In the genomic region with DNA sequence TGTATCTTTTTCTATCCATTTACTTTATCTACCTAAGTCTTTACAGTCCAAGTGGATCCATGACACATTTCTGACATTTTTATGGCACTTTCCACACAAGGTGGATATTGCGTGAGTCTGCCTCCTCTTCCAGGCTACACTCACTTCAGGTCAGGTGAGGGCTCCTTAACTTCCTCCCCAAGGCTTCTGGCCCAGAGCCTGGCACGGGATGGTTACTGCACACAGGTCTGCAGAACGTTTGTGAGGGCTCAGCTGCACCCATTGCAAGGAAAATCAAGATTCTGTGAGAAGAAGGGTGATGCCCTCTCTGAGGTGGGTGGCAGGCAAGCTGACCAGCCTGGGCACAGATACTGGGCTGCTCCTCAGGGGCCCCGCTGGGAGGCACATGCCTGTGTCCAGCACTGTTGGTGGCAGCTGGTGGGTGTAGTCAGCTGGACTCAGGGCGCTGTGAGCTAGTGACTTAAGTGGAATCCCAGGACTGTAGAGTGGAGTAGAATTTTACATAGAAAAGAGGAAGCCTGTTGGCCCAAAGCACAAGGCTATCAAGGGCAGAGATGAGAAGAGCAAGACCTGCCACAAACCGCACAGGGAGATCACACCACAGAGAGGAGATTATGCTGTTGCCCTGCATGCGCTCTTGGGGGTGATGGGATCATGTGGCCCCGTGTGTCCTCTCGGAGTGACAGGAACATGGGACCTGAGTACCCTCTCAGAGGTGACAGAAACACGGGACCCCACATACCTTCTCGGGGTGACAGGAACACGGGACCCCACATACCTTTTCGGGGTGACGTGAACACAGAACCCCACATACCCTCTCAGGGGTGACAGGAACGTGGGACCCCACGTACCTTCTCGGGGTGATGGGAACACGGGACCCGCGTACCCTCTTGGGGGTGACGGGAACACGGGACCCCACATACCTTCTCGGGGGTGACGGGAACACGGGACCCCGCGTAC, we compare ENCODE assay signal across 11 cellular contexts. TPM values are rescaled to one million over a fixed set of nuclear protein-coding genes. Genes with fewer than 3 reads are reported as not detected.
DNase-seq lines count a peak whose midpoint lies in the region; ATAC-seq and TF ChIP-seq lines count a peak whose summit lies in the region.
"Had no signal": no experiment of that assay in that cellular context is flagged by ENCODE, and none has a peak within 500 bp of the region (broad histone marks: within the 10 kb centered on the region; RNA-seq: fewer than 3 reads in every experiment).

No MANE protein-coding gene starts in this region.

- H2AFZ ChIP-seq in HCT116 (ENCODE audit: low read depth, low read length, poor library complexity, severe bottlenecking), result no peak overlapping the region

- no peaks in the 10 kb centered on the region for H3K9me3 ChIP-seq in CD4-positive, alpha-beta memory T cell (ENCODE audit: control insufficient read depth in 1 of 2, low read length in 2 of 2)
- no peaks in the 10 kb centered on the region for H3K9me3 ChIP-seq in HCT116 (ENCODE audit: control insufficient read depth in 1 of 2, insufficient read depth in 1 of 2, low read depth in 1 of 2, low read length in 2 of 2)
- H3K9me3 ChIP-seq: spleen had no signal

- DNase-seq in CD4-positive, alpha-beta memory T cell, result no peak
- no peak for DNase-seq in HCT116 (ENCODE audit: low read depth, low spot score)
- DNase-seq in activated CD8-positive, alpha-beta T cell treated with anti-CD3 and anti-CD28 coated beads, Interleukin-2, amount 10 ng/mL, durations not matched to agents 7 days and 5 days, result no peak
- DNase-seq in naive thymus-derived CD8-positive, alpha-beta T cell, result no peak
- DNase-seq in DMS 273 (lab: John Stamatoyannopoulos, UW; ENCODE audit: unreplicated experiment), result no peak
- DNase-seq in hepatic stellate cell (ENCODE audit: low spot score), result no peak
- DNase-seq in NCI-H1092 treated with DMSO at 0.1 percent for 48 hours (lab: John Stamatoyannopoulos, UW), result no peak
- DNase-seq in NCI-H2107 (lab: John Stamatoyannopoulos, UW), result no peak
- DNase-seq: hypothalamus, NCI-H524 treated with DMSO at 0.1 percent for 48 hours, spleen had no signal

- intact Hi-C loops in CD4-positive, alpha-beta memory T cell (cut with micrococcal nuclease), result no loop called here
- intact Hi-C loops in HCT116 (cut with micrococcal nuclease), result no loop called here

- H3K27ac Mint-ChIP-seq in CD4-positive, alpha-beta memory T cell, result peak overlapping the region in 3 of 7 donors; percentile 9 to 53 (median 12)
- H3K27ac Mint-ChIP-seq in activated CD8-positive, alpha-beta T cell treated with anti-CD3 and anti-CD28 coated beads, Interleukin-2, amount 10 ng/mL, durations not matched to agents 7 days and 5 days, result peak overlapping the region; percentile 70
- peak overlapping the region in 5 of 10 donors; percentile 17 to 85 (median 44) for H3K27ac Mint-ChIP-seq in naive thymus-derived CD8-positive, alpha-beta T cell

- TF ChIP-seq POLR2A in HCT116 (IDR thresholded peaks at IDR 0.05; ENCODE audit: borderline replicate concordance, extremely low read depth, insufficient read depth, insufficient read length), result no peak

- peaks cover 5% of the 10 kb centered on the region for H3K27me3 ChIP-seq in CD4-positive, alpha-beta memory T cell (ENCODE audit: insufficient read depth, low read length)
- no peaks in the 10 kb centered on the region for H3K27me3 ChIP-seq in HCT116 (ENCODE audit: insufficient read depth, low read length)

- peaks cover 8% of the 10 kb centered on the region for H3K4me1 ChIP-seq in CD4-positive, alpha-beta memory T cell (ENCODE audit: insufficient read depth, low read length)
- peaks cover 11 to 33% of the 10 kb centered on the region in 2 experiments for H3K4me1 ChIP-seq in HCT116 (ENCODE audit: control insufficient read depth in 1 of 2, insufficient read depth in 2 of 2, low read length in 2 of 2)

- POLR2A ChIA-PET in CD4-positive, alpha-beta memory T cell (lab: Charles Lee; ENCODE audit: partially characterized antibody), result no interaction called here
- POLR2A ChIA-PET in HCT116 (lab: Charles Lee), result no interaction called here
- POLR2A ChIA-PET in activated CD8-positive, alpha-beta T cell treated with anti-CD3 and anti-CD28 coated beads, Interleukin-2, amount 10 ng/mL, durations not matched to agents 7 days and 5 days (lab: Charles Lee), result no interaction called here
- POLR2A ChIA-PET in naive thymus-derived CD8-positive, alpha-beta T cell (lab: Charles Lee), result interaction anchor here (0.9 kb wide), 1 partner anchor 26 kb away, joined by 3 read pairs; no protein-coding TSS in a partner anchor

- RAD21 ChIA-PET in HCT116 (lab: Charles Lee; ENCODE audit: low non-redundant PET in 1 of 2, low total read pairs in 2 of 2, uncharacterized antibody in 2 of 2, unreplicated experiment in 2 of 2), result no interaction called here

- peak overlapping the region; percentile 69 for H3K9ac ChIP-seq in HCT116 (ENCODE audit: low read length)

- peaks cover 13% of the 10 kb centered on the region for H3K79me2 ChIP-seq in HCT116 (ENCODE audit: insufficient read depth, low read length)

- H3K9me3 Mint-ChIP-seq in CD4-positive, alpha-beta memory T cell, result no peaks in the 10 kb centered on the region
- H3K9me3 Mint-ChIP-seq in activated CD8-positive, alpha-beta T cell treated with anti-CD3 and anti-CD28 coated beads, Interleukin-2, amount 10 ng/mL, durations not matched to agents 7 days and 5 days (ENCODE audit: insufficient read depth), result no peaks in the 10 kb centered on the region
- H3K9me3 Mint-ChIP-seq in naive thymus-derived CD8-positive, alpha-beta T cell, result no peaks in the 10 kb centered on the region

- ATAC-seq in HCT116, result 0 out of 2 replicates have a peak, but pooled peaks have one; percentile 19
- ATAC-seq in activated CD8-positive, alpha-beta T cell treated with anti-CD3 and anti-CD28 coated beads, Interleukin-2, amount 10 ng/mL, durations not matched to agents 7 days and 5 days, result no peak
- ATAC-seq in naive thymus-derived CD8-positive, alpha-beta T cell, result no peak

- no peak for TF ChIP-seq CTCF in HCT116 (IDR thresholded peaks at IDR 0.05 in 2 of 3, conservative IDR thresholded peaks at IDR 0.05 in 1 of 3; ENCODE audit: borderline replicate concordance in 1 of 3, insufficient read depth in 1 of 3, low read depth in 2 of 3, low read length in 2 of 3)

- BruUV-seq in HCT116 (replicated peaks; lab: Mats Ljungman, UMichigan), result no TSS peak

- no peaks in the 10 kb centered on the region for H3K9me2 ChIP-seq in HCT116 (ENCODE audit: insufficient read depth)

- no peaks in the 10 kb centered on the region for H3K36me3 ChIP-seq in CD4-positive, alpha-beta memory T cell (ENCODE audit: insufficient read depth, low read length)
- no peaks in the 10 kb centered on the region for H3K36me3 ChIP-seq in HCT116 (ENCODE audit: control insufficient read depth in 1 of 2, insufficient read depth in 2 of 2, low read length in 2 of 2)
- H3K36me3 ChIP-seq: spleen had no signal

- no peaks in the 10 kb centered on the region; the same call in 1 of the 2 replicates for H4K20me1 ChIP-seq in HCT116 (ENCODE audit: insufficient read depth)

- no peak overlapping the region for H3K27ac ChIP-seq in CD4-positive, alpha-beta memory T cell (ENCODE audit: low read depth, low read length)
- peak overlapping the region; percentile 69; the same call in 1 of the 2 replicates for H3K27ac ChIP-seq in HCT116 (ENCODE audit: low read depth, low read length)

- H3K4me2 ChIP-seq in HCT116 (ENCODE audit: low read length), result peak overlapping the region; percentile 84

- peaks cover 9 to 16% of the 10 kb centered on the region in 2 donors for H3K27me3 Mint-ChIP-seq in CD4-positive, alpha-beta memory T cell
- no peaks in the 10 kb centered on the region for H3K27me3 Mint-ChIP-seq in activated CD8-positive, alpha-beta T cell treated with anti-CD3 and anti-CD28 coated beads, Interleukin-2, amount 10 ng/mL, durations not matched to agents 7 days and 5 days (ENCODE audit: low read depth)
- H3K27me3 Mint-ChIP-seq in naive thymus-derived CD8-positive, alpha-beta T cell, result peaks cover 0 to 24% (median 2%) of the 10 kb centered on the region in 5 donors

- H3K4me3 ChIP-seq in CD4-positive, alpha-beta memory T cell (ENCODE audit: low read length in 2 of 2), result no peak overlapping the region
- peak overlapping the region in 1 of 2 experiments; percentile 59; a peak in 2 of 4 replicates for H3K4me3 ChIP-seq in HCT116 (replicated peaks in 1 of 2; ENCODE audit: low read depth in 1 of 2, low read length in 2 of 2)

- no peaks in the 10 kb centered on the region for H3K36me3 Mint-ChIP-seq in CD4-positive, alpha-beta memory T cell
- peaks cover 48% of the 10 kb centered on the region for H3K36me3 Mint-ChIP-seq in activated CD8-positive, alpha-beta T cell treated with anti-CD3 and anti-CD28 coated beads, Interleukin-2, amount 10 ng/mL, durations not matched to agents 7 days and 5 days (ENCODE audit: low read depth)
- H3K36me3 Mint-ChIP-seq in naive thymus-derived CD8-positive, alpha-beta T cell, result no peaks in the 10 kb centered on the region

- peak overlapping the region; percentile 15 to 79 (median 64) for H3K4me3 Mint-ChIP-seq in CD4-positive, alpha-beta memory T cell
- peak overlapping the region; percentile 59 for H3K4me3 Mint-ChIP-seq in activated CD8-positive, alpha-beta T cell treated with anti-CD3 and anti-CD28 coated beads, Interleukin-2, amount 10 ng/mL, durations not matched to agents 7 days and 5 days
- peak overlapping the region; percentile 26 to 82 (median 62) for H3K4me3 Mint-ChIP-seq in naive thymus-derived CD8-positive, alpha-beta T cell

- peaks cover 2 to 13% (median 6%) of the 10 kb centered on the region in 4 donors for H3K4me1 Mint-ChIP-seq in CD4-positive, alpha-beta memory T cell
- peaks cover 64% of the 10 kb centered on the region for H3K4me1 Mint-ChIP-seq in activated CD8-positive, alpha-beta T cell treated with anti-CD3 and anti-CD28 coated beads, Interleukin-2, amount 10 ng/mL, durations not matched to agents 7 days and 5 days (ENCODE audit: low read depth)
- H3K4me1 Mint-ChIP-seq in naive thymus-derived CD8-positive, alpha-beta T cell, result peaks cover 6 to 21% (median 14%) of the 10 kb centered on the region in 4 donors

- CTCF ChIA-PET in CD4-positive, alpha-beta memory T cell (lab: Charles Lee; ENCODE audit: partially characterized antibody), result no interaction called here
- CTCF ChIA-PET in HCT116 (lab: Charles Lee), result interaction anchor here (0.6 to 1.4 kb wide), 2 partner anchors 83 to 104 kb away, joined by 3 read pairs; no protein-coding TSS in a partner anchor
- CTCF ChIA-PET in activated CD8-positive, alpha-beta T cell treated with anti-CD3 and anti-CD28 coated beads, Interleukin-2, amount 10 ng/mL, durations not matched to agents 7 days and 5 days (lab: Charles Lee), result interaction anchor here (1.4 to 1.6 kb wide), 2 partner anchors 21 to 36 kb away, joined by 3 to 4 read pairs; partner anchors contain the start of gene AHRR

- no peak for TF ChIP-seq RAD21 in HCT116 (IDR thresholded peaks at IDR 0.05; ENCODE audit: low read depth)

TF ChIP-seq in HCT116, 20 proteins besides CTCF, POLR2A, EP300 and RAD21 (continues in another document):
- TF ChIP-seq CEBPB (IDR thresholded peaks at IDR 0.05; ENCODE audit: low read depth), result no peak

RNA-seq across cellular contexts. Expression of gene AHRR, which starts 21.3 kb away (rescaled TPM):
- total RNA-seq in CD4-positive, alpha-beta memory T cell, result 1 to 10 TPM; 1.2 to 2.7 TPM
- under 1 TPM; 0.23 to 0.32 TPM for polyA plus RNA-seq in CD4-positive, alpha-beta memory T cell
- total RNA-seq in HCT116 (2021; ENCODE audit: unreplicated experiment), result 12.7 TPM
- polyA plus RNA-seq in HCT116 (2012), result 2.5 and 3.2 TPM in 2 replicates
- total RNA-seq in activated CD8-positive, alpha-beta T cell treated with anti-CD3 and anti-CD28 coated beads, Interleukin-2, amount 10 ng/mL, durations not matched to agents 7 days and 5 days, result 10 to 100 TPM; 56.1 to 57.2 TPM
- total RNA-seq in naive thymus-derived CD8-positive, alpha-beta T cell, result 1 to 10 TPM; 5.8 to 7.6 TPM
- polyA plus RNA-seq in naive thymus-derived CD8-positive, alpha-beta T cell, result under 1 TPM in 2 of 3 donors, not detected in 1; 0.11 to 0.23 TPM
